16 cellular contexts compared by ENCODE assay signal in the genomic region with DNA sequence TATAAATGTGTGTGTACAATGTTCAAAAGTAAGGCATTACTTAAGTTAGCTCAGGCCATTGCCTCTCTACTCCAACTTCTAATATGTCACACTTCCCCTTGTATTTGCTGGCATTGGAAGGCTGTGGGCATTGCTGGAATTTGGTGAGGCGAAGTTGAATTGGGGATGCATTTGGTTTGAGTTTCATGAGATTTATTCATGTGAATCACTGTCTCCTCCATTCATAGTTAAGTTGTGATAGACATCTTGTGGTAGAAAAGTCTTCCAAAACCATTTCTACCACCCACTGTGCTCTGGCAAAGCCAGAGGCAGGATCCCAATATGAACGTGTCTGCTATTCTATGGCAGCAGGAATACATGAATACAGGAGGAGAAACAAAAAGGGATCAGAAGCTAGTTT.
"Had no signal": no experiment of that assay in that cellular context is flagged by ENCODE, and none has a peak within 500 bp of the region (broad histone marks: within the 10 kb centered on the region; RNA-seq: fewer than 3 reads in every experiment).

No MANE protein-coding gene starts in this region.

- H3K9me3 ChIP-seq: pancreas, thoracic aorta, upper lobe of right lung had no signal

- DNase-seq: activated naive CD4-positive, alpha-beta T cell; aorta; foreskin melanocyte; head of caudate nucleus; left colon; lower lobe of right lung; pancreas; sigmoid colon; stimulated activated CD4-positive, alpha-beta T cell treated with anti-CD3 and anti-CD28 coated beads, Interleukin-1b, Interleukin-23, amount 100 ng/mL, for 48 hours; stimulated activated naive CD8-positive, alpha-beta T cell treated with anti-CD3 and anti-CD28 coated beads, Interleukin-15, amount 100 ng/mL, for 72 hours; upper lobe of right lung had no signal

- H3K4me1 Mint-ChIP-seq: stimulated activated naive CD8-positive, alpha-beta T cell treated with anti-CD3 and anti-CD28 coated beads, Interleukin-15, amount 100 ng/mL, for 72 hours had no signal

- ATAC-seq: activated CD4-positive, CD25-positive, alpha-beta regulatory T cell treated with anti-CD3 and anti-CD28 coated beads, Interleukin-2, amount 50 U/mL, for 24 hours; esophagus mucosa; left colon; lower lobe of right lung; pancreas; stimulated activated naive CD8-positive, alpha-beta T cell treated with anti-CD3 and anti-CD28 coated beads, Interleukin-15, amount 100 ng/mL, for 72 hours; upper lobe of right lung had no signal

- H3K4me3 Mint-ChIP-seq: activated T-helper 1 cell treated with anti-CD3 and anti-CD28 coated beads, Interleukin-12 subunit alpha, Interleukin-12 subunit beta, Interleukin-2, Interleukin-4 antibody, amounts not matched to agents 30 ng/mL and 10 ng/mL and 1 ng/mL, durations not matched to agents 14 hours and 24 hours and 36 hours; mesothelial cell of epicardium; stimulated activated naive CD8-positive, alpha-beta T cell treated with anti-CD3 and anti-CD28 coated beads, Interleukin-15, amount 100 ng/mL, for 72 hours had no signal

- H3K27ac ChIP-seq: lower lobe of right lung, pancreas, sigmoid colon, thoracic aorta, upper lobe of right lung had no signal

- H3K4me3 ChIP-seq: lower lobe of right lung, pancreas, sigmoid colon, thoracic aorta, upper lobe of right lung had no signal

- H3K27ac Mint-ChIP-seq: activated T-helper 1 cell treated with anti-CD3 and anti-CD28 coated beads, Interleukin-12 subunit alpha, Interleukin-12 subunit beta, Interleukin-2, Interleukin-4 antibody, amounts not matched to agents 30 ng/mL and 10 ng/mL and 1 ng/mL, durations not matched to agents 14 hours and 24 hours and 36 hours; mesothelial cell of epicardium; stimulated activated naive CD8-positive, alpha-beta T cell treated with anti-CD3 and anti-CD28 coated beads, Interleukin-15, amount 100 ng/mL, for 72 hours had no signal

- H3K36me3 ChIP-seq: lower lobe of right lung, pancreas, sigmoid colon, thoracic aorta, upper lobe of right lung had no signal

- H3K27me3 ChIP-seq: pancreas, sigmoid colon, upper lobe of right lung had no signal

- H3K4me1 ChIP-seq: lower lobe of right lung, pancreas, sigmoid colon, upper lobe of right lung had no signal
